ENCODE assay signal across 11 cellular contexts in the genomic region with DNA sequence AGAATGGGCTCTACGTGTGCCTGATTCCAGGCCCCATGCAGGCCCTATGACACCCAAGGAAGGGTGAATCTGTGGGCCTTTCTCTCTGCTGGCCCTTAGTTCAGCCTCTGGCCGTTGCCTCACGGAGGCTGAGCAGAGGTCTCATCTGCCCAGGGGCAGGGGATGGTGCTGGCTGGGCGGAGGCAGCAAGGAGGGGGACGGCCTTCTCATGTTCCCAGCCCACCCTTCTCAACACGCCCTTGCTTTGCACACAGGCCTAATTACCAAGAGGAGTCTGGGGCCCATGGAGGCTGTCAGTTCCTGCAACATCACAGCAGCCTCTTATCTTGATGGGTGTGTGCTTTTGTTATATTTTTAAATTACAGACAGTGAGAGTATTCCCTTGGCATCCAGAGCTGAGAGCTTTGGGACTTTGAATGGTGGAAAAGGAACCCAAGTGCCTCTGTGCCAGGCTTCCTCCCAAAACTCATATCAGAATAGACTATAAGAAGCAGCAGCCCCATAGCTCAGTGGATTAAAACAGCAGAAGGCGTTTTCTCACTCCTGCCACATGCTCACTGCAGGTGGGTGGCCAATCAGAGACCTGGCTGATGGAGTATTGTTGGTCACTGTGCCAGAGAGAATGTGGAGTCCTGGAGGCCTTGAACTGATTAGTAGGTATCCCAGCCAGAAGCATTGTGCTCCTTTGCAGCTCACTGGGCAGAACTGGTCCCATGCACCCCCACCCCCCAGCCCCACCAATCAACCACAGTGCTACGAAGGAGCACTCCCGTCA.
"Had no signal": no experiment of that assay in that cellular context is flagged by ENCODE, and none has a peak within 500 bp of the region (broad histone marks: within the 10 kb centered on the region; RNA-seq: fewer than 3 reads in every experiment).

No MANE protein-coding gene starts in this region.

- H3K27me3 ChIP-seq: ascending aorta, dorsolateral prefrontal cortex, thyroid gland had no signal

- H3K27me3 Mint-ChIP-seq: activated naive CD8-positive, alpha-beta T cell treated with anti-CD3 and anti-CD28 coated beads, Interleukin-2, amount 50 U/mL, for 24 hours had no signal

- H3K4me3 Mint-ChIP-seq: activated naive CD8-positive, alpha-beta T cell treated with anti-CD3 and anti-CD28 coated beads, Interleukin-2, amount 50 U/mL, for 24 hours; activated T-helper 1 cell treated with anti-CD3 and anti-CD28 coated beads, Interleukin-12 subunit alpha, Interleukin-12 subunit beta, Interleukin-2, Interleukin-4 antibody, amounts not matched to agents 30 ng/mL and 10 ng/mL and 1 ng/mL, durations not matched to agents 14 hours and 24 hours and 36 hours; naive thymus-derived CD4-positive, alpha-beta T cell; stimulated activated naive B cell treated with anti-CD40 and anti-IgM and Interleukin-4, amounts not matched to agents 10 μg/mL and 1 μg/mL and 100 μg/mL, for 72 hours; T-helper 17 cell had no signal

- H3K9me3 ChIP-seq: ascending aorta, mucosa of descending colon, thyroid gland had no signal

- H3K27ac Mint-ChIP-seq: activated naive CD8-positive, alpha-beta T cell treated with anti-CD3 and anti-CD28 coated beads, Interleukin-2, amount 50 U/mL, for 24 hours; activated T-helper 1 cell treated with anti-CD3 and anti-CD28 coated beads, Interleukin-12 subunit alpha, Interleukin-12 subunit beta, Interleukin-2, Interleukin-4 antibody, amounts not matched to agents 30 ng/mL and 10 ng/mL and 1 ng/mL, durations not matched to agents 14 hours and 24 hours and 36 hours; naive thymus-derived CD4-positive, alpha-beta T cell; stimulated activated naive B cell treated with anti-CD40 and anti-IgM and Interleukin-4, amounts not matched to agents 10 μg/mL and 1 μg/mL and 100 μg/mL, for 72 hours; T-helper 17 cell had no signal

- H3K36me3 ChIP-seq: ascending aorta, thyroid gland had no signal

- H3K4me1 Mint-ChIP-seq: naive thymus-derived CD4-positive, alpha-beta T cell; T-helper 17 cell had no signal

- ATAC-seq: activated naive CD8-positive, alpha-beta T cell treated with anti-CD3 and anti-CD28 coated beads, Interleukin-2, amount 50 U/mL, for 24 hours; left colon; mucosa of descending colon; naive thymus-derived CD4-positive, alpha-beta T cell; stimulated activated naive B cell treated with anti-CD40 and anti-IgM and Interleukin-4, amounts not matched to agents 10 μg/mL and 1 μg/mL and 100 μg/mL, for 72 hours; T-helper 17 cell had no signal

- H3K36me3 Mint-ChIP-seq: naive thymus-derived CD4-positive, alpha-beta T cell; stimulated activated naive B cell treated with anti-CD40 and anti-IgM and Interleukin-4, amounts not matched to agents 10 μg/mL and 1 μg/mL and 100 μg/mL, for 72 hours had no signal

- H3K4me1 ChIP-seq: ascending aorta, thyroid gland had no signal

- H3K27ac ChIP-seq: ascending aorta, thyroid gland had no signal

- H3K9me3 Mint-ChIP-seq: activated naive CD8-positive, alpha-beta T cell treated with anti-CD3 and anti-CD28 coated beads, Interleukin-2, amount 50 U/mL, for 24 hours; activated T-helper 1 cell treated with anti-CD3 and anti-CD28 coated beads, Interleukin-12 subunit alpha, Interleukin-12 subunit beta, Interleukin-2, Interleukin-4 antibody, amounts not matched to agents 30 ng/mL and 10 ng/mL and 1 ng/mL, durations not matched to agents 14 hours and 24 hours and 36 hours; naive thymus-derived CD4-positive, alpha-beta T cell; stimulated activated naive B cell treated with anti-CD40 and anti-IgM and Interleukin-4, amounts not matched to agents 10 μg/mL and 1 μg/mL and 100 μg/mL, for 72 hours had no signal

- H3K4me3 ChIP-seq: ascending aorta, dorsolateral prefrontal cortex, mucosa of descending colon, thyroid gland had no signal

- DNase-seq: activated naive CD4-positive, alpha-beta T cell; activated naive CD8-positive, alpha-beta T cell treated with anti-CD3 and anti-CD28 coated beads, Interleukin-2, amount 50 U/mL, for 24 hours; left colon; mucosa of descending colon; naive thymus-derived CD4-positive, alpha-beta T cell; stimulated activated naive B cell treated with anti-CD40 and anti-IgM and Interleukin-4, amounts not matched to agents 10 μg/mL and 1 μg/mL and 100 μg/mL, for 72 hours; T-helper 17 cell; thyroid gland had no signal
